In the genomic region with DNA sequence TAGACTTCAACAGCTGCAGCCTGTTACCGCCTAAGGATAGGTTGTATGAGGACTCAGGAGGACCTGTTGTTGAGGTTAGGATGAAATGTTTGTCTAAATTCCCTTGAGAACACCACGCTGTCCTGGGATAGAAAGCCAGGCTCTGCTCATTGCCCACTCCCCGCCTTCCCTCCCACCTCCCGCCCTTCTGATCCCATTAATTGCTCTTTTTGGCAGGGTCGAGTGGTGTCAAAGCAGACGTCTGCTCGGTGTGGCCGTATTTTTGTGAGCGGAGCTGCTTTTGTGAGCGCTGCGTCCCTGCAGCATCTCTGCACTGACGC, we compare ENCODE assay signal across 1 cellular context.
TF ChIP-seq lines count a peak whose summit lies in the region.

No MANE protein-coding gene starts in this region.

TF ChIP-seq in IMR-90, 13 proteins besides CTCF, POLR2A, EP300 and RAD21 (continued from another document):
- TF ChIP-seq CEBPB (IDR thresholded peaks at IDR 0.05; ENCODE audit: low read depth, low read length) = no peak
- TF ChIP-seq RFX5 (IDR thresholded peaks at IDR 0.05; ENCODE audit: low read depth, low read length) = no peak
